Comparison of ENCODE assay signal across 1 cellular context in genomic region chr16:51151435-51151950, GRCh38.
TF ChIP-seq lines count a peak whose summit lies in the region.

No MANE protein-coding gene starts in this region.

TF ChIP-seq in GM23338, 12 proteins besides CTCF, POLR2A, EP300 and RAD21 (continued from another document):
- TF ChIP-seq REST (IDR thresholded peaks at IDR 0.05; ENCODE audit: unreplicated experiment), result no peak
- TF ChIP-seq ZNF114 (CRISPR knock-in tag; IDR thresholded peaks at IDR 0.05), result no peak
- no peak for TF ChIP-seq ETS1 (IDR thresholded peaks at IDR 0.05)
- TF ChIP-seq EZH2phosphoT487 (IDR thresholded peaks at IDR 0.05; ENCODE audit: unreplicated experiment), result no peak
TF ChIP-seq in GM23338: peak in this region for 0.
